In the genomic region with DNA sequence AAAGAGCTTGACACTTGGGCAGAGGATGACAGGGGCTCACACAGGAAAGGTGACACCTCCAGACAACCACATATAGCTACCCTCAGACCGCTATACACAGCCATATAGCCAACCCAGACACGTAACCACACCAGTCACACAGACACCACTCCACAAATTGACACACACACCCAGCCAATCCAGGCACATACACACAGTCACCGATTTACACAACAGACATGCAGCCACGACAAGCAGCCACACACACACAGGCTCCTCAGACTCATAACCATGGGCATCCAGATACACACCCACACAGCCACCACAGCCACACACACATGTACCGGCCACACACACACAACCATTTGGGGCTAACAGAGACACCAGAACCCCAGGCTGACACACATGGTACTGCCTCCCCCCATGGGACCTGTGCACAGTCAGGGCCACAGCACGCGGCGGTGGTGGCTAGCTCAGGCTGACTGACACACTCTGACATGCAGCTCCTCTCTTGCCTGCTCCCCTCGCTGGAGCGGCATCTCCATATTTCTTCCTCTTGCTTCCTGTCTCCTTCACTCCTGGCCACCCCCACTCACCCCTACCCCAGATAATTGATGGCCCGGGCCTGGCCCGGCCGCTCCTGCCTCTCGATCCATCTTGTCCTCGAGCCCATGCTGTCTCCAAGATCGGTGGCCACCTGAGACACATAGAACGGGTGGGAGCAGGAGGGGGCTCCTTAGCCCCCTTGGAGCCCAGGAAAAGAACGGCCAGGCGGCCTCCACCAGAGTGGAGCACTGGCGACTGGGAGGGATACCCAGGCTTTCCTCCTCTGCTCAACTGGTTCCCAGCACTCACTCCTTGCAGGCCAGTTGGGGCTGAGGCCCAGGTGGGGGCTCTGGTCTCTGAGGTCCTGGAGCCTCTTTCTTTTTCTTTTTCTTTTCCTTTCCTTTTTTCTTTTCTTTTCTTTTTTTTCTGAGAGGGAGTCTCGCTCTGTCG, we compare ENCODE assay signal across 19 cellular contexts. TPM values are rescaled to one million over a fixed set of nuclear protein-coding genes. Genes with fewer than 3 reads are reported as not detected.
DNase-seq lines count a peak whose midpoint lies in the region; ATAC-seq, FAIRE-seq and TF ChIP-seq lines count a peak whose summit lies in the region.
"Had no signal": no experiment of that assay in that cellular context is flagged by ENCODE, and none has a peak within 500 bp of the region (broad histone marks: within the 10 kb centered on the region; RNA-seq: fewer than 3 reads in every experiment).

No MANE protein-coding gene starts in this region.

- in situ Hi-C loops in HepG2 (cut with HindIII; ENCODE audit: extremely low pct_ligation_motif_present, low pct_unique_long_range_greater_than_20kb): no loop called here

- H3K4me3 ChIP-seq in HepG2 (replicated peaks in 1 of 3; ENCODE audit: insufficient read depth in 1 of 3, low read depth in 2 of 3, low read length in 3 of 3): no peak overlapping the region
- no peak overlapping the region for H3K4me3 ChIP-seq in right lobe of liver
- H3K4me3 ChIP-seq: hepatocyte, thoracic aorta had no signal

- H3K27me3 ChIP-seq in HepG2 (ENCODE audit: control insufficient read depth in 1 of 2, insufficient read depth in 2 of 2, low read length in 2 of 2) (peaks cover 14 to 78% of the 10 kb centered on the region in 2 experiments; a peak in 4 of 5 replicates), right lobe of liver (peaks cover 0 to 18% of the 10 kb centered on the region in 2 donors)

- TF ChIP-seq RAD21 in HepG2 (CRISPR knock-in tag; IDR thresholded peaks at IDR 0.05): no peak

- H3K36me3 Mint-ChIP-seq in naive thymus-derived CD8-positive, alpha-beta T cell: peaks cover 0 to 6% (median 2%) of the 10 kb centered on the region in 3 donors
- H3K36me3 Mint-ChIP-seq in T-helper 2 cell treated with Interferon-gamma antibody and Interleukin-4, amounts not matched to agents 5 μg/mL and 100 μg/mL, for 36 hours (ENCODE audit: low read depth): no peaks in the 10 kb centered on the region

- no peak overlapping the region for H2AFZ ChIP-seq in HepG2 (ENCODE audit: low read length)
- H2AFZ ChIP-seq: hepatocyte had no signal

- peak overlapping the region in 4 of 10 donors; percentile 23 to 75 (median 41) for H3K27ac Mint-ChIP-seq in naive thymus-derived CD8-positive, alpha-beta T cell
- no peak overlapping the region for H3K27ac Mint-ChIP-seq in T-helper 2 cell treated with Interferon-gamma antibody and Interleukin-4, amounts not matched to agents 5 μg/mL and 100 μg/mL, for 36 hours
- H3K27ac Mint-ChIP-seq: activated CD4-positive, alpha-beta T cell treated with anti-CD3 and anti-CD28 coated beads, Interleukin-2, amount 10 ng/mL, durations not matched to agents 24 days and 14 days had no signal

- H3K9me3 ChIP-seq in HepG2 (ENCODE audit: low read length) (no peaks in the 10 kb centered on the region), right lobe of liver (no peaks in the 10 kb centered on the region)
- H3K9me3 ChIP-seq: thoracic aorta had no signal

- H3K4me2 ChIP-seq in HepG2 (ENCODE audit: low read depth, low read length): no peak overlapping the region
- H3K4me2 ChIP-seq: hepatocyte had no signal

- no TSS peak for BruUV-seq in HepG2 (replicated peaks; lab: Mats Ljungman, UMichigan)

- TF ChIP-seq CTCF in HepG2 (CRISPR knock-in tag; IDR thresholded peaks at IDR 0.05): no peak
- TF ChIP-seq CTCF in right lobe of liver (IDR thresholded peaks at IDR 0.05): no peak

- TF ChIP-seq EP300 in HepG2 (IDR thresholded peaks at IDR 0.05; ENCODE audit: low read depth in 2 of 2, low read length in 2 of 2) (no peak), HepG2 (CRISPR knock-in tag; IDR thresholded peaks at IDR 0.05; ENCODE audit: borderline replicate concordance) (no peak)

- H3K79me2 ChIP-seq in HepG2 (ENCODE audit: insufficient read depth, low read length): no peaks in the 10 kb centered on the region
- H3K79me2 ChIP-seq: hepatocyte had no signal

- ATAC-seq in HepG2 (peak; percentile 4; the same call in 2 of the 3 replicates), right lobe of liver (no peak), GM18858 (IDR thresholded peaks at IDR 0.05; ENCODE audit: unreplicated experiment) (no peak), esophagus mucosa (no peak)
- ATAC-seq in naive thymus-derived CD8-positive, alpha-beta T cell: peak; percentile 19

- DNase-seq in HepG2 (ENCODE audit: low spot score): no peak
- no peak for DNase-seq in right lobe of liver
- peak; percentile 56 for DNase-seq in activated gamma-delta T cell treated with anti-CD3 and anti-CD28 coated beads, Interleukin-2, amount 50 U/mL, for 16 hours (ENCODE audit: low read depth)
- no peak for DNase-seq in naive thymus-derived CD8-positive, alpha-beta T cell
- DNase-seq in T-helper 2 cell treated with Interferon-gamma antibody and Interleukin-4, amounts not matched to agents 5 μg/mL and 100 μg/mL, for 36 hours (ENCODE audit: low spot score): no peak
- no peak for DNase-seq in GF-D8 (lab: John Stamatoyannopoulos, UW)
- DNase-seq: activated CD4-positive, alpha-beta T cell treated with anti-CD3 and anti-CD28 coated beads, Interleukin-2, amount 10 ng/mL, durations not matched to agents 24 days and 14 days; activated effector memory CD4-positive, alpha-beta T cell treated with anti-CD3 and anti-CD28 coated beads, Interleukin-2, amount 50 U/mL, for 16 hours; AML-193; DMS 273 treated with DMSO at 0.1 percent for 48 hours; kidney; NCI-H187 treated with DMSO at 0.1 percent for 48 hours; NCI-H510A; SIG-M5 had no signal

- H3K9me3 Mint-ChIP-seq in naive thymus-derived CD8-positive, alpha-beta T cell: peaks cover 0 to 2% (median 0%) of the 10 kb centered on the region in 9 donors
- no peaks in the 10 kb centered on the region for H3K9me3 Mint-ChIP-seq in T-helper 2 cell treated with Interferon-gamma antibody and Interleukin-4, amounts not matched to agents 5 μg/mL and 100 μg/mL, for 36 hours
- H3K9me3 Mint-ChIP-seq: activated CD4-positive, alpha-beta T cell treated with anti-CD3 and anti-CD28 coated beads, Interleukin-2, amount 10 ng/mL, durations not matched to agents 24 days and 14 days had no signal

- no peak overlapping the region for H3K9ac ChIP-seq in HepG2 (ENCODE audit: insufficient read depth, low read depth, low read length)

- FAIRE-seq in HepG2 (lab: Jason Lieb, UNC): no peak
- FAIRE-seq: H54, kidney had no signal

- H3K4me3 Mint-ChIP-seq in naive thymus-derived CD8-positive, alpha-beta T cell: peak overlapping the region in 4 of 10 donors; percentile 31 to 55 (median 46)
- no peak overlapping the region for H3K4me3 Mint-ChIP-seq in T-helper 2 cell treated with Interferon-gamma antibody and Interleukin-4, amounts not matched to agents 5 μg/mL and 100 μg/mL, for 36 hours
- H3K4me3 Mint-ChIP-seq: activated CD4-positive, alpha-beta T cell treated with anti-CD3 and anti-CD28 coated beads, Interleukin-2, amount 10 ng/mL, durations not matched to agents 24 days and 14 days had no signal

- H3K27ac ChIP-seq in HepG2 (ENCODE audit: extremely low read length, insufficient read depth, low read length) (no peak overlapping the region), right lobe of liver (no peak overlapping the region)
- H3K27ac ChIP-seq: hepatocyte, thoracic aorta had no signal

- intact Hi-C loops in HepG2 (cut with micrococcal nuclease; ENCODE audit: unreplicated experiment): loop anchor here (2.0 kb wide), 1 partner anchor 15 kb away; no protein-coding TSS in a partner anchor
- intact Hi-C loops in right lobe of liver (cut with DNase I): no loop called here

- POLR2A ChIA-PET in HepG2 (lab: Yijun Ruan, JAX): interaction anchor here (1.0 to 1.4 kb wide), 3 partner anchors 15 to 95 kb away, joined by 3 to 6 read pairs (median 5); a partner anchor contains a TSS
- POLR2A ChIA-PET in naive thymus-derived CD8-positive, alpha-beta T cell (lab: Charles Lee): interaction anchor here (0.6 to 5.7 kb wide), 6 partner anchors 9 to 217 kb away, joined by 3 to 40 read pairs (median 3); a partner anchor contains a TSS

- H4K20me1 ChIP-seq in HepG2 (ENCODE audit: insufficient read depth, low read length): no peaks in the 10 kb centered on the region

- H3K4me1 ChIP-seq in HepG2 (ENCODE audit: insufficient read depth, low read length): peaks cover 56% of the 10 kb centered on the region
- H3K4me1 ChIP-seq in right lobe of liver: peaks cover 0 to 3% (median 0%) of the 10 kb centered on the region in 4 donors

- H3K36me3 ChIP-seq in HepG2 (replicated peaks in 1 of 2; ENCODE audit: control insufficient read depth in 1 of 2, insufficient read depth in 2 of 2, low read length in 2 of 2) (no peaks in the 10 kb centered on the region), right lobe of liver (no peaks in the 10 kb centered on the region)
- H3K36me3 ChIP-seq: thoracic aorta had no signal

- WGBS in HepG2 (ENCODE audit: low lambda C conversion rate): 59% methylated on average over 20 of the region's 22 CpGs
- WGBS in right lobe of liver (ENCODE audit: insufficient coverage, low coverage, low lambda C conversion rate, missing lambda C conversion rate): 43% methylated on average over 16 of the region's 22 CpGs

- TF ChIP-seq POLR2A in HepG2 (IDR thresholded peaks at IDR 0.05; ENCODE audit: insufficient read depth in 1 of 2, low read depth in 2 of 2, low read length in 2 of 2) (no peak), right lobe of liver (IDR thresholded peaks at IDR 0.05) (no peak)

- CTCF ChIA-PET in HepG2 (lab: Yijun Ruan, JAX; ENCODE audit: low intra/inter-chr PET ratio, low total read pairs): interaction anchor here (8.7 kb wide), 1 partner anchor 16 kb away, joined by 87 read pairs; a partner anchor contains a TSS

- peaks cover 49 to 94% (median 72%) of the 10 kb centered on the region in 5 donors for H3K27me3 Mint-ChIP-seq in naive thymus-derived CD8-positive, alpha-beta T cell
- H3K27me3 Mint-ChIP-seq in T-helper 2 cell treated with Interferon-gamma antibody and Interleukin-4, amounts not matched to agents 5 μg/mL and 100 μg/mL, for 36 hours (ENCODE audit: low read depth): peaks cover 73% of the 10 kb centered on the region

- H3K4me1 Mint-ChIP-seq in naive thymus-derived CD8-positive, alpha-beta T cell: peaks cover 33 to 74% (median 59%) of the 10 kb centered on the region in 4 donors
- peaks cover 35% of the 10 kb centered on the region for H3K4me1 Mint-ChIP-seq in T-helper 2 cell treated with Interferon-gamma antibody and Interleukin-4, amounts not matched to agents 5 μg/mL and 100 μg/mL, for 36 hours (ENCODE audit: low read depth)

RNA-seq across cellular contexts. Expression of a gene that starts 6.0 kb away (rescaled TPM):
- total RNA-seq in HepG2 (2016; rRNA removed; fragmentation: Illumina TruSeq; extraction: Trizol) (181 and 184 TPM in 2 replicates), right lobe of liver (100 to 1,000 TPM; 157 to 228 (median 194) TPM), esophagus mucosa (126 TPM)
- 34.5 and 40.7 TPM in 2 replicates for total RNA-seq in HepG2 (2016; cell fraction: cytosol; rRNA removed; fragmentation: Illumina TruSeq; extraction: Trizol; ENCODE audit: low read depth)
- total RNA-seq in HepG2 (2016; cell fraction: insoluble cytoplasmic fraction; rRNA removed; fragmentation: Illumina TruSeq; extraction: Trizol): 185 and 193 TPM in 2 replicates
- total RNA-seq in HepG2 (2016; cell fraction: membrane; rRNA removed; fragmentation: Illumina TruSeq; extraction: Trizol): 86.2 and 91.5 TPM in 2 replicates
- total RNA-seq in HepG2 (2016; cell fraction: nucleus; rRNA removed; fragmentation: Illumina TruSeq; extraction: Trizol): 87.0 and 104 TPM in 2 replicates
- 393 and 420 TPM in 2 replicates for polyA plus RNA-seq in HepG2 (2011; rRNA removed)
- 388 and 543 TPM in 2 replicates for polyA plus RNA-seq in HepG2 (2011; cell fraction: cytosol; rRNA removed)
- polyA plus RNA-seq in HepG2 (2011; cell fraction: nucleus; rRNA removed): 527 and 559 TPM in 2 replicates
- polyA plus RNA-seq in HepG2 (2012): 193 and 317 TPM in 2 replicates
- polyA plus RNA-seq in HepG2 (2016; cell fraction: cytosol; fragmentation: Illumina TruSeq; extraction: Trizol; ENCODE audit: low read depth): 47.3 and 51.9 TPM in 2 replicates
- polyA plus RNA-seq in HepG2 (2016; cell fraction: insoluble cytoplasmic fraction; fragmentation: Illumina TruSeq; extraction: Trizol; ENCODE audit: low read depth): 228 and 257 TPM in 2 replicates
- polyA plus RNA-seq in HepG2 (2016; cell fraction: membrane; fragmentation: Illumina TruSeq; extraction: Trizol; ENCODE audit: low read depth): 85.7 and 97.2 TPM in 2 replicates
- polyA plus RNA-seq in HepG2 (2016; cell fraction: nucleus; fragmentation: Illumina TruSeq; extraction: Trizol; ENCODE audit: insufficient read depth, low read depth): 161 and 174 TPM in 2 replicates
- 452 and 685 TPM in 2 replicates for polyA minus RNA-seq in HepG2 (2011; rRNA and poly(A)+ RNA removed; ENCODE audit: low replicate concordance)
- 216 and 224 TPM in 2 replicates for polyA minus RNA-seq in HepG2 (2011; cell fraction: cytosol; rRNA and poly(A)+ RNA removed)
- 130 and 151 TPM in 2 replicates for polyA minus RNA-seq in HepG2 (2011; cell fraction: nucleus; rRNA and poly(A)+ RNA removed)
- 10 to 100 TPM; 45.2 to 45.3 TPM for total RNA-seq in naive thymus-derived CD8-positive, alpha-beta T cell
- polyA plus RNA-seq in naive thymus-derived CD8-positive, alpha-beta T cell: 10 to 100 TPM; 27.3 to 31.2 (median 28.8) TPM

RNA-seq across cellular contexts. Expression of a gene that starts 6.9 kb away (rescaled TPM):
- total RNA-seq in HepG2 (2016; rRNA removed; fragmentation: Illumina TruSeq; extraction: Trizol) (not detected in 2 replicates), right lobe of liver (1 to 10 TPM in 2 of 6 experiments, under 1 TPM in 1, not detected in 3; 0.87 to 1.5 (median 1.2) TPM), esophagus mucosa (6.7 TPM)
- not detected in 2 replicates for total RNA-seq in HepG2 (2016; cell fraction: cytosol; rRNA removed; fragmentation: Illumina TruSeq; extraction: Trizol; ENCODE audit: low read depth)
- total RNA-seq in HepG2 (2016; cell fraction: insoluble cytoplasmic fraction; rRNA removed; fragmentation: Illumina TruSeq; extraction: Trizol): not detected in 2 replicates
- total RNA-seq in HepG2 (2016; cell fraction: membrane; rRNA removed; fragmentation: Illumina TruSeq; extraction: Trizol): not detected in 2 replicates
- not detected in 2 replicates for total RNA-seq in HepG2 (2016; cell fraction: nucleus; rRNA removed; fragmentation: Illumina TruSeq; extraction: Trizol)
- 0.13 and 0.24 TPM in 2 replicates for polyA plus RNA-seq in HepG2 (2011; rRNA removed)
- 0.18 and 0.24 TPM in 2 replicates for polyA plus RNA-seq in HepG2 (2011; cell fraction: cytosol; rRNA removed)
- polyA plus RNA-seq in HepG2 (2011; cell fraction: nucleus; rRNA removed): 0.54 and 0.55 TPM in 2 replicates
- polyA plus RNA-seq in HepG2 (2012): 1.9 and 2.5 TPM in 2 replicates
- not detected in 2 replicates for polyA plus RNA-seq in HepG2 (2016; cell fraction: cytosol; fragmentation: Illumina TruSeq; extraction: Trizol; ENCODE audit: low read depth)
- polyA plus RNA-seq in HepG2 (2016; cell fraction: insoluble cytoplasmic fraction; fragmentation: Illumina TruSeq; extraction: Trizol; ENCODE audit: low read depth): not detected in 2 replicates
- not detected in 2 replicates for polyA plus RNA-seq in HepG2 (2016; cell fraction: membrane; fragmentation: Illumina TruSeq; extraction: Trizol; ENCODE audit: low read depth)
- polyA plus RNA-seq in HepG2 (2016; cell fraction: nucleus; fragmentation: Illumina TruSeq; extraction: Trizol; ENCODE audit: insufficient read depth, low read depth): not detected in 2 replicates
- 0.30 and 2.2 TPM in 2 replicates for polyA minus RNA-seq in HepG2 (2011; rRNA and poly(A)+ RNA removed; ENCODE audit: low replicate concordance)
- not detected in 2 replicates for polyA minus RNA-seq in HepG2 (2011; cell fraction: cytosol; rRNA and poly(A)+ RNA removed)
- 0.25 TPM in 1 of 2 replicates, not detected in the other for polyA minus RNA-seq in HepG2 (2011; cell fraction: nucleus; rRNA and poly(A)+ RNA removed)
- total RNA-seq in naive thymus-derived CD8-positive, alpha-beta T cell: under 1 TPM; 0.41 to 0.55 TPM
- polyA plus RNA-seq in naive thymus-derived CD8-positive, alpha-beta T cell: not detected

RNA-seq across cellular contexts. Expression of a gene that starts 27.5 kb away (rescaled TPM):
- total RNA-seq in HepG2 (2016; rRNA removed; fragmentation: Illumina TruSeq; extraction: Trizol): 0.14 and 0.18 TPM in 2 replicates
- total RNA-seq in HepG2 (2016; cell fraction: cytosol; rRNA removed; fragmentation: Illumina TruSeq; extraction: Trizol; ENCODE audit: low read depth): not detected in 2 replicates
- 0.25 and 0.26 TPM in 2 replicates for total RNA-seq in HepG2 (2016; cell fraction: insoluble cytoplasmic fraction; rRNA removed; fragmentation: Illumina TruSeq; extraction: Trizol)
- total RNA-seq in HepG2 (2016; cell fraction: membrane; rRNA removed; fragmentation: Illumina TruSeq; extraction: Trizol): not detected in 2 replicates
- total RNA-seq in HepG2 (2016; cell fraction: nucleus; rRNA removed; fragmentation: Illumina TruSeq; extraction: Trizol): 0.34 and 0.62 TPM in 2 replicates
- polyA plus RNA-seq in HepG2 (2011; rRNA removed): 0.22 and 0.27 TPM in 2 replicates
- 0.05 and 0.17 TPM in 2 replicates for polyA plus RNA-seq in HepG2 (2011; cell fraction: cytosol; rRNA removed)
- 1.3 TPM in 2 replicates for polyA plus RNA-seq in HepG2 (2011; cell fraction: nucleus; rRNA removed)
- polyA plus RNA-seq in HepG2 (2012): 0.34 and 0.49 TPM in 2 replicates
- 0.12 TPM in 1 of 2 replicates, not detected in the other for polyA plus RNA-seq in HepG2 (2016; cell fraction: cytosol; fragmentation: Illumina TruSeq; extraction: Trizol; ENCODE audit: low read depth)
- polyA plus RNA-seq in HepG2 (2016; cell fraction: insoluble cytoplasmic fraction; fragmentation: Illumina TruSeq; extraction: Trizol; ENCODE audit: low read depth): 0.19 and 0.38 TPM in 2 replicates
- 0.18 TPM in 1 of 2 replicates, not detected in the other for polyA plus RNA-seq in HepG2 (2016; cell fraction: membrane; fragmentation: Illumina TruSeq; extraction: Trizol; ENCODE audit: low read depth)
- 1.4 and 2.4 TPM in 2 replicates for polyA plus RNA-seq in HepG2 (2016; cell fraction: nucleus; fragmentation: Illumina TruSeq; extraction: Trizol; ENCODE audit: insufficient read depth, low read depth)
- polyA minus RNA-seq in HepG2 (2011; rRNA and poly(A)+ RNA removed; ENCODE audit: low replicate concordance): 0.54 TPM in 1 of 2 replicates, not detected in the other
- not detected in 2 replicates for polyA minus RNA-seq in HepG2 (2011; cell fraction: cytosol; rRNA and poly(A)+ RNA removed)
- polyA minus RNA-seq in HepG2 (2011; cell fraction: nucleus; rRNA and poly(A)+ RNA removed): 0.99 and 1.3 TPM in 2 replicates
- 1 to 10 TPM in 5 of 6 experiments, under 1 TPM in 1; 0.98 to 4.5 (median 1.8) TPM for total RNA-seq in right lobe of liver
- 1 to 10 TPM; 2.5 to 2.6 TPM for total RNA-seq in naive thymus-derived CD8-positive, alpha-beta T cell
- not detected for polyA plus RNA-seq in naive thymus-derived CD8-positive, alpha-beta T cell
- total RNA-seq in esophagus mucosa: 1.1 TPM

Comparison
In these comparisons a context has a peak if more than half of its experiments do, and no peak if none do; other contexts are left out.
1. ATAC-seq: peak in HepG2 (single experiment) and naive thymus-derived CD8-positive, alpha-beta T cell (2 of 2); none in right lobe of liver (0 of 4), GM18858 (single experiment) and esophagus mucosa (single experiment).